ENCODE assay signal across 9 cellular contexts in the genomic region with DNA sequence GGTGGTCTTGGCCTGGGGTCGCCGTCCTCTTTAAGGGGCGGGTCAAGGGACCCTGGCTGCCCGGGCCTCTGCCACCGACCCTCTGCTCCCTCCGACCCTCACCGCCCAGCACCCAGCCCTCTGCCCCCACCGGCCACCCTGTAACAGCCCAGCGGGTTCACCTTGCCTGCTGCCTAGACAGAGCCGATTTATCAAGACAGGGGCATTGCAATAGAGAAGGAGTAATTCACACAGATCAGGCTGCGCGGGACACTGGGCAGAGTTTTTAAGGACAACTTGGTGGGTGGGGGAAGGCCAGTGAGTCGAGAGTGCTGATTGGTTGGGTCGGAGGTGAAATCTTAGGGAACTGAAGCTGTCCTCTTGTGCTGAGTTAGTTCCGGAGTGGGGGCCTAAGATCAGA. TPM values are rescaled to one million over a fixed set of nuclear protein-coding genes. Genes with fewer than 3 reads are reported as not detected.
A peak's percentile ranks its signal among the peaks of the same experiment; 100 is the strongest.
DNase-seq lines count a peak whose midpoint lies in the region; ATAC-seq and TF ChIP-seq lines count a peak whose summit lies in the region.
"Had no signal": no experiment of that assay in that cellular context is flagged by ENCODE, and none has a peak within 500 bp of the region (broad histone marks: within the 10 kb centered on the region; RNA-seq: fewer than 3 reads in every experiment).

No MANE protein-coding gene starts in this region.

- H3K4me3 Mint-ChIP-seq in activated T-cell treated with anti-CD3 and anti-CD28 coated beads, Interleukin-2, amount 50 U/mL, for 72 hours = peak overlapping the region; percentile 70 to 83
- peak overlapping the region; percentile 73 for H3K4me3 Mint-ChIP-seq in T-helper 17 cell
- peak overlapping the region; percentile 67 to 76 for H3K4me3 Mint-ChIP-seq in stimulated activated naive CD8-positive, alpha-beta T cell treated with anti-CD3 and anti-CD28 coated beads, Interleukin-15, amount 100 ng/mL, for 72 hours

- DNase-seq in activated T-cell treated with anti-CD3 and anti-CD28 coated beads, Interleukin-2, amount 50 U/mL, for 72 hours = no peak
- DNase-seq in activated T-cell treated with anti-CD3 and anti-CD28 coated beads, Interleukin-2, amount 50 U/mL, for 1 hour = no peak
- DNase-seq in T-helper 17 cell = no peak
- no peak for DNase-seq in stimulated activated naive CD8-positive, alpha-beta T cell treated with anti-CD3 and anti-CD28 coated beads, Interleukin-15, amount 100 ng/mL, for 72 hours
- no peak for DNase-seq in A172 (ENCODE audit: low spot score)
- DNase-seq in brain microvascular endothelial cell = no peak
- DNase-seq: NCI-H2227 treated with DMSO at 0.1 percent for 48 hours had no signal

- H3K4me3 ChIP-seq in iPS-15b (ENCODE audit: low read depth, low read length) (peak overlapping the region; percentile 28), brain microvascular endothelial cell (ENCODE audit: low read depth, low read length) (no peak overlapping the region)

- no peaks in the 10 kb centered on the region for H3K36me3 Mint-ChIP-seq in activated T-cell treated with anti-CD3 and anti-CD28 coated beads, Interleukin-2, amount 50 U/mL, for 72 hours (ENCODE audit: insufficient read depth in 2 of 2)
- H3K36me3 Mint-ChIP-seq in T-helper 17 cell (ENCODE audit: low read depth) = no peaks in the 10 kb centered on the region

- H3K27me3 Mint-ChIP-seq in activated T-cell treated with anti-CD3 and anti-CD28 coated beads, Interleukin-2, amount 50 U/mL, for 72 hours (ENCODE audit: low read depth) = no peaks in the 10 kb centered on the region
- H3K27me3 Mint-ChIP-seq in T-helper 17 cell = no peaks in the 10 kb centered on the region
- H3K27me3 Mint-ChIP-seq in stimulated activated naive CD8-positive, alpha-beta T cell treated with anti-CD3 and anti-CD28 coated beads, Interleukin-15, amount 100 ng/mL, for 72 hours = no peaks in the 10 kb centered on the region

- H3K27me3 ChIP-seq in iPS-15b (ENCODE audit: control insufficient read depth, insufficient read depth, low read length) = peaks cover 4% of the 10 kb centered on the region
- no peaks in the 10 kb centered on the region for H3K27me3 ChIP-seq in brain microvascular endothelial cell (replicated peaks)

- no peak overlapping the region for H3K27ac ChIP-seq in brain microvascular endothelial cell

- ATAC-seq in activated T-cell treated with anti-CD3 and anti-CD28 coated beads, Interleukin-2, amount 50 U/mL, for 72 hours (replicated peaks in 1 of 2) = no peak
- ATAC-seq in T-helper 17 cell = no peak
- ATAC-seq in stimulated activated naive CD8-positive, alpha-beta T cell treated with anti-CD3 and anti-CD28 coated beads, Interleukin-15, amount 100 ng/mL, for 72 hours = no peak
- no peak for ATAC-seq in GM21526 (IDR thresholded peaks at IDR 0.05; ENCODE audit: low FRiP score, unreplicated experiment)

- H3K4me1 Mint-ChIP-seq in activated T-cell treated with anti-CD3 and anti-CD28 coated beads, Interleukin-2, amount 50 U/mL, for 72 hours (ENCODE audit: low read depth) = peaks cover 38% of the 10 kb centered on the region
- H3K4me1 Mint-ChIP-seq in T-helper 17 cell = peaks cover 16% of the 10 kb centered on the region
- H3K4me1 Mint-ChIP-seq in stimulated activated naive CD8-positive, alpha-beta T cell treated with anti-CD3 and anti-CD28 coated beads, Interleukin-15, amount 100 ng/mL, for 72 hours = peaks cover 43% of the 10 kb centered on the region

- no peaks in the 10 kb centered on the region for H3K9me3 ChIP-seq in T-helper 17 cell (ENCODE audit: control insufficient read depth, low read length, poor library complexity, severe bottlenecking)
- no peaks in the 10 kb centered on the region for H3K9me3 ChIP-seq in iPS-15b (ENCODE audit: control insufficient read depth, insufficient read depth, low read length)

- no peaks in the 10 kb centered on the region for H3K9me3 Mint-ChIP-seq in activated T-cell treated with anti-CD3 and anti-CD28 coated beads, Interleukin-2, amount 50 U/mL, for 72 hours
- no peaks in the 10 kb centered on the region for H3K9me3 Mint-ChIP-seq in stimulated activated naive CD8-positive, alpha-beta T cell treated with anti-CD3 and anti-CD28 coated beads, Interleukin-15, amount 100 ng/mL, for 72 hours

- in situ Hi-C loops in brain microvascular endothelial cell (cut with HindIII; ENCODE audit: low pct_ligation_motif_present, low sequenced_read_pairs) = no loop called here

- H3K27ac Mint-ChIP-seq in activated T-cell treated with anti-CD3 and anti-CD28 coated beads, Interleukin-2, amount 50 U/mL, for 72 hours = peak overlapping the region; percentile 46
- H3K27ac Mint-ChIP-seq in T-helper 17 cell = no peak overlapping the region
- H3K27ac Mint-ChIP-seq in stimulated activated naive CD8-positive, alpha-beta T cell treated with anti-CD3 and anti-CD28 coated beads, Interleukin-15, amount 100 ng/mL, for 72 hours = peak overlapping the region in 1 of 2 donors; percentile 85

- H3K36me3 ChIP-seq in iPS-15b (ENCODE audit: control insufficient read depth, insufficient read depth, low read length) = no peaks in the 10 kb centered on the region
- no peaks in the 10 kb centered on the region for H3K36me3 ChIP-seq in brain microvascular endothelial cell (replicated peaks)

- peaks cover 2% of the 10 kb centered on the region for H3K4me1 ChIP-seq in iPS-15b (ENCODE audit: control insufficient read depth, insufficient read depth, low read length)

- no peak for TF ChIP-seq CTCF in brain microvascular endothelial cell (IDR thresholded peaks at IDR 0.05; ENCODE audit: low read depth, low read length, missing control alignments)

- H3K9ac ChIP-seq in iPS-15b (ENCODE audit: low read depth, low read length) = no peak overlapping the region

RNA-seq across cellular contexts. Expression of gene ADCK2, which starts 0.8 kb away (rescaled TPM):
- 10 to 100 TPM; 30.3 to 38.9 TPM for total RNA-seq in activated T-cell treated with anti-CD3 and anti-CD28 coated beads, Interleukin-2, amount 50 U/mL, for 72 hours
- 10 to 100 TPM; 12.7 to 17.9 TPM for total RNA-seq in T-helper 17 cell
- total RNA-seq in A172 (2014; rRNA removed; shearing (Covaris generic)) = 34.8 and 42.4 TPM in 2 replicates

RNA-seq across cellular contexts. Expression of gene NDUFB2, which starts 24.5 kb away (rescaled TPM):
- total RNA-seq in activated T-cell treated with anti-CD3 and anti-CD28 coated beads, Interleukin-2, amount 50 U/mL, for 72 hours = 10 to 100 TPM; 78.0 to 94.1 TPM
- total RNA-seq in T-helper 17 cell = 100 to 1,000 TPM in 1 of 2 donors, 10 to 100 TPM in 1; 92.5 to 109 TPM
- total RNA-seq in A172 (2014; rRNA removed; shearing (Covaris generic)) = 227 and 304 TPM in 2 replicates

RNA-seq across cellular contexts. Expression of gene DENND2A, which starts 31.4 kb away (rescaled TPM):
- not detected for total RNA-seq in activated T-cell treated with anti-CD3 and anti-CD28 coated beads, Interleukin-2, amount 50 U/mL, for 72 hours
- total RNA-seq in T-helper 17 cell = not detected
- 3.3 and 5.8 TPM in 2 replicates for total RNA-seq in A172 (2014; rRNA removed; shearing (Covaris generic))
